Comparison of ENCODE assay signal across 8 cellular contexts in the genomic region with DNA sequence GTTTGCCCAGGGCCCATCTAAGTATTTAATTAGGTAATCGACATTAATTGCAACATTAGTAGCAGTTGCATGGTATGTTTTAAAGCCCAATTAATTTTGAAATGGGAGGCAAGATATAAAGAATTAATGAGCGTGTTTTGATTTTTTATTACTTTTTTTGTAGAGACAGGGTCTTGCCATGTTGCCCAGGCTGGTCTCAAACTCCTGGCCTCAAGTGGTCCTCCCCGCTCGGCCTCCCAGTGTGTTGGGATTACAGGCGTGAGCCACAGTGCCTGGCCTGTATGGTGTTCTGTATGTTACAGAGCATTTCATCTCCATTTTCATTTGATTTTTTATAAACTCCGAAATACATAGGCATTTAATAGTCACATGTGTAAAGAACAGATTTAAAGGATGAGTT. TPM values are rescaled to one million over a fixed set of nuclear protein-coding genes. Genes with fewer than 3 reads are reported as not detected.
DNase-seq lines count a peak whose midpoint lies in the region; ATAC-seq and TF ChIP-seq lines count a peak whose summit lies in the region.

No MANE protein-coding gene starts in this region.

- H3K27ac ChIP-seq in heart left ventricle (peak overlapping the region in 10 of 12 donors; percentile 77 to 96 (median 90)), mesendoderm (ENCODE audit: low read depth, low read length) (no peak overlapping the region), urinary bladder (ENCODE audit: low read depth) (no peak overlapping the region)

- H3K4me3 ChIP-seq in heart left ventricle (peak overlapping the region; percentile 70 to 99 (median 96)), mesendoderm (ENCODE audit: low read length) (peak overlapping the region; percentile 93), urinary bladder (ENCODE audit: low read depth, low read length) (peak overlapping the region; percentile 72)

- H3K27ac Mint-ChIP-seq in brain = peak overlapping the region; percentile 93 to 99 (median 96)

- 64 to 68% (median 66%) methylated on average over 6 of the region's 6 CpGs for WGBS in heart left ventricle, 4 donors
- WGBS in mesendoderm (ENCODE audit: extremely low coverage, insufficient coverage, low lambda C conversion rate) = no CpG with 5 or more reads among the region's 6 CpGs
- WGBS in urinary bladder = 49% methylated on average over 6 of the region's 6 CpGs

- DNase-seq in heart left ventricle (no peak), Right ventricle myocardium inferior (ENCODE audit: missing footprints) (no peak), mesendoderm (no peak), epidermal melanocyte (ENCODE audit: insufficient read length, low spot score) (no peak), NCI-H2107 (lab: John Stamatoyannopoulos, UW) (no peak)

- H3K18ac ChIP-seq in mesendoderm (ENCODE audit: low read length) = no peak overlapping the region

- H3K27me3 ChIP-seq in heart left ventricle = no peaks in the 10 kb centered on the region
- H3K27me3 ChIP-seq in mesendoderm (ENCODE audit: insufficient read depth, low read length, poor library complexity) = no peaks in the 10 kb centered on the region

- H3K56ac ChIP-seq in mesendoderm (ENCODE audit: low read length) = peak overlapping the region; percentile 95

- ATAC-seq in heart left ventricle = no peak
- ATAC-seq in Right ventricle myocardium inferior = no peak
- no peak for ATAC-seq in GM18907 (IDR thresholded peaks at IDR 0.05; ENCODE audit: unreplicated experiment)

- no peak overlapping the region for H2BK15ac ChIP-seq in mesendoderm (replicated peaks; ENCODE audit: low read depth)

- H3K4me1 Mint-ChIP-seq in brain = peaks cover 55% of the 10 kb centered on the region

- intact Hi-C loops in heart left ventricle (cut with DNase I) = loop anchor here in 4 of 10 donors (5.0 kb wide), 2 partner anchors 48 to 673 kb away; a partner anchor contains a TSS
- intact Hi-C loops in Right ventricle myocardium inferior (cut with DNase I) = loop anchor here (5.0 to 10.0 kb wide), 2 partner anchors 48 to 670 kb away; a partner anchor contains a TSS

- no peak overlapping the region for H4K8ac ChIP-seq in mesendoderm (ENCODE audit: low read depth, low read length)

- H2BK120ac ChIP-seq in mesendoderm (ENCODE audit: low read depth, low read length) = no peak overlapping the region

- H3K9me3 ChIP-seq in heart left ventricle = peaks cover 0 to 7% (median 3%) of the 10 kb centered on the region in 12 donors

- peaks cover 0 to 39% (median 18%) of the 10 kb centered on the region in 12 donors for H3K4me1 ChIP-seq in heart left ventricle
- H3K4me1 ChIP-seq in mesendoderm (ENCODE audit: control insufficient read depth, low read depth, low read length) = no peaks in the 10 kb centered on the region
- H3K4me1 ChIP-seq in urinary bladder (ENCODE audit: insufficient read depth) = no peaks in the 10 kb centered on the region

- H4K5ac ChIP-seq in mesendoderm (ENCODE audit: low read length) = no peak overlapping the region

- peaks cover 9 to 17% (median 11%) of the 10 kb centered on the region in 5 experiments for H3K9me3 Mint-ChIP-seq in brain

- TF ChIP-seq CTCF in heart left ventricle (IDR thresholded peaks at IDR 0.05) = no peak
- TF ChIP-seq CTCF in brain (conservative IDR thresholded peaks at IDR 0.05) = no peak

- peaks cover 7% of the 10 kb centered on the region for H3K79me2 ChIP-seq in mesendoderm (ENCODE audit: control insufficient read depth, insufficient read depth, low read length)

- H3K36me3 Mint-ChIP-seq in brain = peaks cover 26% of the 10 kb centered on the region

- H3K4me3 Mint-ChIP-seq in brain = peak overlapping the region; percentile 85 to 92 (median 88)

- no peak overlapping the region for H2BK5ac ChIP-seq in mesendoderm (ENCODE audit: low read length)

- H3K4me2 ChIP-seq in mesendoderm (ENCODE audit: low read length) = peak overlapping the region; percentile 32

- no peak overlapping the region for H3K4ac ChIP-seq in mesendoderm (ENCODE audit: low read depth, low read length)

- no peak overlapping the region for H2AK5ac ChIP-seq in mesendoderm (ENCODE audit: low read length)

- H3K27me3 Mint-ChIP-seq in brain = peaks cover 7% of the 10 kb centered on the region

- no peak for TF ChIP-seq POLR2A in heart left ventricle (IDR thresholded peaks at IDR 0.05)

- no peak overlapping the region for H3K23ac ChIP-seq in mesendoderm (ENCODE audit: low read length)

- H3K79me1 ChIP-seq in mesendoderm (ENCODE audit: low read length) = peaks cover 6% of the 10 kb centered on the region

- peak overlapping the region; percentile 94 for H3K9ac ChIP-seq in mesendoderm (ENCODE audit: low read length)

- H3K36me3 ChIP-seq in heart left ventricle = peaks cover 0 to 29% (median 25%) of the 10 kb centered on the region in 9 donors
- no peaks in the 10 kb centered on the region for H3K36me3 ChIP-seq in mesendoderm (ENCODE audit: control insufficient read depth, insufficient read depth, low read length)
- peaks cover 3% of the 10 kb centered on the region for H3K36me3 ChIP-seq in urinary bladder (ENCODE audit: insufficient read depth)

RNA-seq across cellular contexts. Expression of a gene that starts 0.9 kb away (rescaled TPM):
- 10 to 100 TPM; 18.1 to 25.9 (median 23.6) TPM for total RNA-seq in heart left ventricle
- 10 to 100 TPM; 22.6 to 22.9 TPM for polyA plus RNA-seq in heart left ventricle
- 18.9 TPM for total RNA-seq in Right ventricle myocardium inferior
- polyA plus RNA-seq in brain (ENCODE audit: insufficient read depth, low read depth, low replicate concordance) = 25.2 TPM
- 28.7 TPM for polyA plus RNA-seq in mesendoderm (2013, experiment 1 of 2)
- polyA plus RNA-seq in mesendoderm (2013, experiment 2 of 2) = 28.3 TPM
- total RNA-seq in urinary bladder = 44.7 TPM
- 26.1 TPM for polyA plus RNA-seq in urinary bladder

RNA-seq across cellular contexts. Expression of a gene that starts 46.5 kb away (rescaled TPM):
- total RNA-seq in heart left ventricle (100 to 1,000 TPM in 8 of 9 donors, 10 to 100 TPM in 1; 92.7 to 327 (median 114) TPM), Right ventricle myocardium inferior (122 TPM), urinary bladder (76.5 TPM)
- polyA plus RNA-seq in heart left ventricle (100 to 1,000 TPM in 1 of 2 donors, 10 to 100 TPM in 1; 78.8 to 106 TPM), brain (ENCODE audit: insufficient read depth, low read depth, low replicate concordance) (77.1 TPM), urinary bladder (131 TPM)
- polyA plus RNA-seq in mesendoderm (2013, experiment 1 of 2) = 37.8 TPM
- 38.3 TPM for polyA plus RNA-seq in mesendoderm (2013, experiment 2 of 2)

Comparison
In these comparisons a context has a peak if more than half of its experiments do, and no peak if none do; other contexts are left out.
1. H3K27ac ChIP-seq: peak in heart left ventricle (10 of 12); none in mesendoderm (single experiment) and urinary bladder (single experiment).
2. Peak in every context shown above with its lines, with median percentiles within 50 percentile points of each other: H3K4me3 ChIP-seq.